ENCODE assay signal across 1 cellular context in the genomic region with DNA sequence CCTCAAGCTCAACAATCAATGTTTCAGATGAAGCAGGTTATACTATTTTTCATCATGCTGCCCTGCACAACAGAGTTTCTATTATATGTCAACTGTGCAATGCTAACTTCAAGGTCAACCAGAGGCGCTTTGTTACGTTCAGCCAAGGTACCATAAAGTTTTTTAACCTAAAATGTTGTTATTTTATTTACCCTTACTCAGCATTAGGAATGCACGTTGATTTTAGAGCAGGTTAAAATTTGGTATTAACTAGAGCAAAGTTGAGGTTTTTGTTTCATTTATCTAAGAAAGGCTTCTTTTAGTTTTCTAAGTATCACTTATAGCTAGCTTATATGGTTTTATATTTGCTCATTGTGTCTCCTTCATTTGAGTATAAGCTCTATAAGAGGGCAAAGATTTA.
TF ChIP-seq lines count a peak whose summit lies in the region.

No MANE protein-coding gene starts in this region.

TF ChIP-seq in HepG2, 621 proteins besides CTCF, POLR2A, EP300 and RAD21:
- peak; percentile 48 to 77; a peak in 3 of 4 replicates for TF ChIP-seq MAFK (conservative IDR thresholded peaks at IDR 0.05 in 1 of 2, IDR thresholded peaks at IDR 0.05 in 1 of 2; ENCODE audit: low read length in 2 of 2)
- no peak for TF ChIP-seq ZNF773 (CRISPR knock-in tag; IDR thresholded peaks at IDR 0.05; ENCODE audit: borderline replicate concordance)
- no peak for TF ChIP-seq HMG20B (CRISPR knock-in tag; conservative IDR thresholded peaks at IDR 0.05)
- no peak for TF ChIP-seq RCOR2 (CRISPR knock-in tag; IDR thresholded peaks at IDR 0.05)
- peak; percentile 65 for TF ChIP-seq MAFF (IDR thresholded peaks at IDR 0.05; ENCODE audit: low read depth, low read length)
- no peak for TF ChIP-seq TEAD3 (CRISPR knock-in tag; optimal IDR thresholded peaks at IDR 0.05; ENCODE audit: borderline replicate concordance)
- TF ChIP-seq ZNF256 (CRISPR knock-in tag; conservative IDR thresholded peaks at IDR 0.05) = no peak
- no peak for TF ChIP-seq WIZ (CRISPR knock-in tag; IDR thresholded peaks at IDR 0.05)
- TF ChIP-seq, protein P1, sequence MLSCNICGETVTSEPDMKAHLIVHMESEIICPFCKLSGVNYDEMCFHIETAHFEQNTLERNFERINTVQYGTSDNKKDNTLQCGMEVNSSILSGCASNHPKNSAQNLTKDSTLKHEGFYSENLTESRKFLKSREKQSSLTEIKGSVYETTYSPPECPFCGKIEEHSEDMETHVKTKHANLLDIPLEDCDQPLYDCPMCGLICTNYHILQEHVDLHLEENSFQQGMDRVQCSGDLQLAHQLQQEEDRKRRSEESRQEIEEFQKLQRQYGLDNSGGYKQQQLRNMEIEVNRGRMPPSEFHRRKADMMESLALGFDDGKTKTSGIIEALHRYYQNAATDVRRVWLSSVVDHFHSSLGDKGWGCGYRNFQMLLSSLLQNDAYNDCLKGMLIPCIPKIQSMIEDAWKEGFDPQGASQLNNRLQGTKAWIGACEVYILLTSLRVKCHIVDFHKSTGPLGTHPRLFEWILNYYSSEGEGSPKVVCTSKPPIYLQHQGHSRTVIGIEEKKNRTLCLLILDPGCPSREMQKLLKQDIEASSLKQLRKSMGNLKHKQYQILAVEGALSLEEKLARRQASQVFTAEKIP (CRISPR knock-in tag; IDR thresholded peaks at IDR 0.05; ENCODE audit: borderline replicate concordance) = no peak
- TF ChIP-seq CENPT (CRISPR knock-in tag; IDR thresholded peaks at IDR 0.05; ENCODE audit: low read depth) = no peak
- no peak for TF ChIP-seq NPAS2 (CRISPR knock-in tag; IDR thresholded peaks at IDR 0.05; ENCODE audit: borderline replicate concordance)
- TF ChIP-seq KMT2B (CRISPR knock-in tag; IDR thresholded peaks at IDR 0.05) = no peak
- no peak for TF ChIP-seq MEIS2 (CRISPR knock-in tag; IDR thresholded peaks at IDR 0.05)
- no peak for TF ChIP-seq BCL6 (CRISPR knock-in tag; IDR thresholded peaks at IDR 0.05)
- TF ChIP-seq POLR2G (IDR thresholded peaks at IDR 0.05; ENCODE audit: low read depth, low read length) = no peak
